In genomic region chr2:44362207-44363015, GRCh38 we compare ENCODE assay signal across 8 cellular contexts. TPM values are rescaled to one million over a fixed set of nuclear protein-coding genes. Genes with fewer than 3 reads are reported as not detected.
DNase-seq lines count a peak whose midpoint lies in the region; ATAC-seq and TF ChIP-seq lines count a peak whose summit lies in the region.

No MANE protein-coding gene starts in this region.

- no peaks in the 10 kb centered on the region for H3K36me3 ChIP-seq in mucosa of stomach (ENCODE audit: control insufficient read depth, insufficient read depth, low read length)
- no peaks in the 10 kb centered on the region for H3K36me3 ChIP-seq in stomach smooth muscle (ENCODE audit: control insufficient read depth in 2 of 2, insufficient read depth in 2 of 2, low read length in 2 of 2)

- TF ChIP-seq CTCF in epithelial cell of proximal tubule (conservative IDR thresholded peaks at IDR 0.05; ENCODE audit: low read depth, low read length): no peak

- H3K27me3 ChIP-seq in mucosa of stomach (ENCODE audit: control insufficient read depth, insufficient read depth, low read length) (no peaks in the 10 kb centered on the region), stomach smooth muscle (ENCODE audit: control insufficient read depth in 1 of 2, insufficient read depth in 2 of 2, low read length in 2 of 2) (no peaks in the 10 kb centered on the region)

- peak overlapping the region; percentile 80 for H3K4me3 ChIP-seq in epithelial cell of proximal tubule (ENCODE audit: low read depth, low read length)
- H3K4me3 ChIP-seq in mucosa of stomach (ENCODE audit: low read length): peak overlapping the region; percentile 88
- peak overlapping the region; percentile 89 to 94 for H3K4me3 ChIP-seq in stomach smooth muscle (ENCODE audit: low read length in 2 of 2)

- peak overlapping the region; percentile 97 for H3K27ac ChIP-seq in stomach smooth muscle (ENCODE audit: low read length)

- H3K9ac ChIP-seq in mucosa of stomach (ENCODE audit: low read length): peak overlapping the region; percentile 91
- H3K9ac ChIP-seq in stomach smooth muscle (ENCODE audit: low read length in 2 of 2): peak overlapping the region; percentile 86 to 99

- DNase-seq in DMS79 treated with DMSO at 0.1 percent for 48 hours (lab: John Stamatoyannopoulos, UW) (peak; percentile 34), DMS79 (lab: John Stamatoyannopoulos, UW) (no peak), NCI-H2227 treated with DMSO at 0.1 percent for 48 hours (lab: John Stamatoyannopoulos, UW) (peak; percentile 42), activated T-cell treated with anti-CD3 and anti-CD28 coated beads for 1 hour (ENCODE audit: low read depth) (peak; percentile 24), epithelial cell of proximal tubule (ENCODE audit: low read depth) (no peak)

- H3K9me3 ChIP-seq in mucosa of stomach (ENCODE audit: control insufficient read depth, low read length) (no peaks in the 10 kb centered on the region), stomach smooth muscle (ENCODE audit: control insufficient read depth in 2 of 2, low read length in 2 of 2) (no peaks in the 10 kb centered on the region)

- ATAC-seq in HG02678 (IDR thresholded peaks at IDR 0.05; ENCODE audit: unreplicated experiment): peak; percentile 11

- H3K4me1 ChIP-seq in mucosa of stomach (ENCODE audit: control insufficient read depth, insufficient read depth, low read length): peaks cover 12% of the 10 kb centered on the region
- no peaks in the 10 kb centered on the region for H3K4me1 ChIP-seq in stomach smooth muscle (ENCODE audit: control insufficient read depth, insufficient read depth, low read length)

RNA-seq across cellular contexts. Expression of gene CAMKMT, which starts 0.7 kb away (rescaled TPM):
- total RNA-seq in epithelial cell of proximal tubule: 2.4 and 5.4 TPM in 2 replicates

RNA-seq across cellular contexts. Expression of gene PREPL, which starts 1.1 kb away (rescaled TPM):
- total RNA-seq in epithelial cell of proximal tubule: 15.2 and 15.6 TPM in 2 replicates

Comparison
In these comparisons a context has a peak if more than half of its experiments do, and no peak if none do; other contexts are left out.
1. DNase-seq: peak in DMS79 treated with DMSO at 0.1 percent for 48 hours (single experiment), NCI-H2227 treated with DMSO at 0.1 percent for 48 hours (single experiment) and activated T-cell treated with anti-CD3 and anti-CD28 coated beads for 1 hour (single experiment); none in DMS79 (single experiment) and epithelial cell of proximal tubule (single experiment).
2. Peak in every context shown above with its lines, with median percentiles within 50 percentile points of each other: H3K4me3 ChIP-seq.